In the genomic region with DNA sequence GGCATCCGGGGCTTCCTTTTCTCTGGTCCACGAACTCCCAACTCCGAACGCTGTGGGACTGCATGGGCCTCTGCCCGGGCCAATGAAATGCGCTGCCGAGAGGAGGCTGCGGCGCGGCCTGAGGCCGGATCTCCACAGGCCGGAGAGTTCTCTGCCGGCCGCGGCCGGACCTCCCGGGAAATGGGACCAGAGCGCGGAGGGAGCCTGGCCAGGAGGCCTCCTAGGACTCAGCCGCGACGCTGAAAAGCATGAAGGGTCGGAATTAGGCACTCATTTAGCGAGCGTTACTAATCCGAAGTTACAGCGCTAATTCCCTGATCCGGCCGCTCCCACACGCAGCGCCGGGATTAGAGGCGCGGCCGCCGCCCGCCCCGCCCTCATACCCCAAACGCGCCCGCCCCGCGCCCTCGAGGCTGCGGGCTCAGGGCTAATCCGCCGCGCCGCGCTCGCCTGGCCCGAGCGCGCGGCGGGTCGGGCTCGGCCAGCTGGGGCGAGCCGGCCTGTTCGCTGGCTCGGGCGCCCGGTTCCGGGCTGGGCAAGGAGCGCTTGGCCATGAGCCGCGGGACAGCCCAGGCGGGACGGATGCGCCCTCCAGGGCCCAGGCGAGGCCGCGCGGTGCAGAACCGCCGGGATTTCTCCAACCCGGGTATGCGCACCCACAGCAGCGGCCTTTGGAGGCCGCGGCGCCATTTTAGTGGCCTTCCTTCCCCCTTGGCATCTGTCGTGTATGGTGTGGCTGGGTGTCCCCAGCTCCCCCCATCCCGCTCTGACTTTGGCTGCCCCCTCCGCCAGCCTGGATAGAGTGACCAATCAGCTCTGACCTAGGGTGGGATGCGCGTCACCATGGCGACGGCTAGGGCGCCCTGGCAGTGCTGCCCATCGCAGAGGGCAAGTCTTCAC, we compare ENCODE assay signal across 1 cellular context.
A peak's percentile ranks its signal among the peaks of the same experiment; 100 is the strongest.
TF ChIP-seq lines count a peak whose summit lies in the region.

No MANE protein-coding gene starts in this region.

TF ChIP-seq in HepG2, 621 proteins besides CTCF, POLR2A, EP300 and RAD21:
- no peak for TF ChIP-seq MED1 (CRISPR knock-in tag; IDR thresholded peaks at IDR 0.05)
- TF ChIP-seq, protein P1, sequence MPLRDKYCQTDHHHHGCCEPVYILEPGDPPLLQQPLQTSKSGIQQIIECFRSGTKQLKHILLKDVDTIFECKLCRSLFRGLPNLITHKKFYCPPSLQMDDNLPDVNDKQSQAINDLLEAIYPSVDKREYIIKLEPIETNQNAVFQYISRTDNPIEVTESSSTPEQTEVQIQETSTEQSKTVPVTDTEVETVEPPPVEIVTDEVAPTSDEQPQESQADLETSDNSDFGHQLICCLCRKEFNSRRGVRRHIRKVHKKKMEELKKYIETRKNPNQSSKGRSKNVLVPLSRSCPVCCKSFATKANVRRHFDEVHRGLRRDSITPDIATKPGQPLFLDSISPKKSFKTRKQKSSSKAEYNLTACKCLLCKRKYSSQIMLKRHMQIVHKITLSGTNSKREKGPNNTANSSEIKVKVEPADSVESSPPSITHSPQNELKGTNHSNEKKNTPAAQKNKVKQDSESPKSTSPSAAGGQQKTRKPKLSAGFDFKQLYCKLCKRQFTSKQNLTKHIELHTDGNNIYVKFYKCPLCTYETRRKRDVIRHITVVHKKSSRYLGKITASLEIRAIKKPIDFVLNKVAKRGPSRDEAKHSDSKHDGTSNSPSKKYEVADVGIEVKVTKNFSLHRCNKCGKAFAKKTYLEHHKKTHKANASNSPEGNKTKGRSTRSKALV (CRISPR knock-in tag; IDR thresholded peaks at IDR 0.05), result 0 out of 2 replicates have a peak, but pooled peaks have one; percentile 34
